Comparison of ENCODE assay signal across 2 cellular contexts in the genomic region with DNA sequence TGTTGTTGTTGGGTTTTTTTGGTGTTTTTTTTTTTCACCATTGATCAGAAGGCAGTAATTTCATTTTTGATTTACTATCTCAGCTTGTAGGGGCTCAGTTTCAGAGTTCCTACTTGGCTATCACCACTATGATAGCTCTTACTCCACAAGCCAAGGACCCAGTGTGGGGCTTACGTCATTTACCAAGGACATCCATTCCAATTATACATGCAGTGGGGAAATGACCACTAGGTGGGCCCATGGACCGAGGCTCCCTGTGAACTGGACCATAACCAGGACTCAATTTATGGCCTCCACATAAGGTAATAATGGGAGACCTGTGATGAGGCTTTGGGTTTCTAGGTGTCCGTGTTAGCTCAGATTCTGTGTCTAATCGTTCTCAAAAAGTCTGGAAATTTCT.
TF ChIP-seq lines count a peak whose summit lies in the region.

No MANE protein-coding gene starts in this region.

TF ChIP-seq in A549, 52 proteins besides CTCF, POLR2A, EP300 and RAD21 (continued from another document):
- TF ChIP-seq, protein P1, sequence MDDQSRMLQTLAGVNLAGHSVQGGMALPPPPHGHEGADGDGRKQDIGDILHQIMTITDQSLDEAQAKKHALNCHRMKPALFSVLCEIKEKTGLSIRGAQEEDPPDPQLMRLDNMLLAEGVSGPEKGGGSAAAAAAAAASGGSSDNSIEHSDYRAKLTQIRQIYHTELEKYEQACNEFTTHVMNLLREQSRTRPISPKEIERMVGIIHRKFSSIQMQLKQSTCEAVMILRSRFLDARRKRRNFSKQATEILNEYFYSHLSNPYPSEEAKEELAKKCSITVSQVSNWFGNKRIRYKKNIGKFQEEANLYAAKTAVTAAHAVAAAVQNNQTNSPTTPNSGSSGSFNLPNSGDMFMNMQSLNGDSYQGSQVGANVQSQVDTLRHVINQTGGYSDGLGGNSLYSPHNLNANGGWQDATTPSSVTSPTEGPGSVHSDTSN (IDR thresholded peaks at IDR 0.05) = no peak
- no peak for TF ChIP-seq KDM5A (IDR thresholded peaks at IDR 0.05)
- no peak for TF ChIP-seq KDM1A (IDR thresholded peaks at IDR 0.05; ENCODE audit: low read depth)
- no peak for TF ChIP-seq MAFK (IDR thresholded peaks at IDR 0.05; ENCODE audit: partially characterized antibody)
- TF ChIP-seq ESRRA (IDR thresholded peaks at IDR 0.05; ENCODE audit: borderline replicate concordance, low read length) = no peak
- TF ChIP-seq RARB (CRISPR knock-in tag; IDR thresholded peaks at IDR 0.05) = no peak
- TF ChIP-seq, protein P2, sequence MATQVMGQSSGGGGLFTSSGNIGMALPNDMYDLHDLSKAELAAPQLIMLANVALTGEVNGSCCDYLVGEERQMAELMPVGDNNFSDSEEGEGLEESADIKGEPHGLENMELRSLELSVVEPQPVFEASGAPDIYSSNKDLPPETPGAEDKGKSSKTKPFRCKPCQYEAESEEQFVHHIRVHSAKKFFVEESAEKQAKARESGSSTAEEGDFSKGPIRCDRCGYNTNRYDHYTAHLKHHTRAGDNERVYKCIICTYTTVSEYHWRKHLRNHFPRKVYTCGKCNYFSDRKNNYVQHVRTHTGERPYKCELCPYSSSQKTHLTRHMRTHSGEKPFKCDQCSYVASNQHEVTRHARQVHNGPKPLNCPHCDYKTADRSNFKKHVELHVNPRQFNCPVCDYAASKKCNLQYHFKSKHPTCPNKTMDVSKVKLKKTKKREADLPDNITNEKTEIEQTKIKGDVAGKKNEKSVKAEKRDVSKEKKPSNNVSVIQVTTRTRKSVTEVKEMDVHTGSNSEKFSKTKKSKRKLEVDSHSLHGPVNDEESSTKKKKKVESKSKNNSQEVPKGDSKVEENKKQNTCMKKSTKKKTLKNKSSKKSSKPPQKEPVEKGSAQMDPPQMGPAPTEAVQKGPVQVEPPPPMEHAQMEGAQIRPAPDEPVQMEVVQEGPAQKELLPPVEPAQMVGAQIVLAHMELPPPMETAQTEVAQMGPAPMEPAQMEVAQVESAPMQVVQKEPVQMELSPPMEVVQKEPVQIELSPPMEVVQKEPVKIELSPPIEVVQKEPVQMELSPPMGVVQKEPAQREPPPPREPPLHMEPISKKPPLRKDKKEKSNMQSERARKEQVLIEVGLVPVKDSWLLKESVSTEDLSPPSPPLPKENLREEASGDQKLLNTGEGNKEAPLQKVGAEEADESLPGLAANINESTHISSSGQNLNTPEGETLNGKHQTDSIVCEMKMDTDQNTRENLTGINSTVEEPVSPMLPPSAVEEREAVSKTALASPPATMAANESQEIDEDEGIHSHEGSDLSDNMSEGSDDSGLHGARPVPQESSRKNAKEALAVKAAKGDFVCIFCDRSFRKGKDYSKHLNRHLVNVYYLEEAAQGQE (IDR thresholded peaks at IDR 0.05) = no peak
- TF ChIP-seq PHF8 (IDR thresholded peaks at IDR 0.05; ENCODE audit: borderline replicate concordance, low read depth) = no peak
- no peak for TF ChIP-seq TP53 (CRISPR knock-in tag; IDR thresholded peaks at IDR 0.05)
- TF ChIP-seq POLR2AphosphoS2 (conservative IDR thresholded peaks at IDR 0.05; ENCODE audit: low read length) = no peak
- no peak for TF ChIP-seq MYC (IDR thresholded peaks at IDR 0.05; ENCODE audit: borderline replicate concordance, low read length)
- TF ChIP-seq, protein P3, sequence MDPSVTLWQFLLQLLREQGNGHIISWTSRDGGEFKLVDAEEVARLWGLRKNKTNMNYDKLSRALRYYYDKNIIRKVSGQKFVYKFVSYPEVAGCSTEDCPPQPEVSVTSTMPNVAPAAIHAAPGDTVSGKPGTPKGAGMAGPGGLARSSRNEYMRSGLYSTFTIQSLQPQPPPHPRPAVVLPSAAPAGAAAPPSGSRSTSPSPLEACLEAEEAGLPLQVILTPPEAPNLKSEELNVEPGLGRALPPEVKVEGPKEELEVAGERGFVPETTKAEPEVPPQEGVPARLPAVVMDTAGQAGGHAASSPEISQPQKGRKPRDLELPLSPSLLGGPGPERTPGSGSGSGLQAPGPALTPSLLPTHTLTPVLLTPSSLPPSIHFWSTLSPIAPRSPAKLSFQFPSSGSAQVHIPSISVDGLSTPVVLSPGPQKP (IDR thresholded peaks at IDR 0.05; ENCODE audit: low read depth, low read length) = no peak
- TF ChIP-seq RFX5 (IDR thresholded peaks at IDR 0.05) = no peak
- no peak for TF ChIP-seq CEBPB (IDR thresholded peaks at IDR 0.05)
- no peak for TF ChIP-seq NFE2L2 (conservative IDR thresholded peaks at IDR 0.05; ENCODE audit: low read length)
- TF ChIP-seq, protein P4, sequence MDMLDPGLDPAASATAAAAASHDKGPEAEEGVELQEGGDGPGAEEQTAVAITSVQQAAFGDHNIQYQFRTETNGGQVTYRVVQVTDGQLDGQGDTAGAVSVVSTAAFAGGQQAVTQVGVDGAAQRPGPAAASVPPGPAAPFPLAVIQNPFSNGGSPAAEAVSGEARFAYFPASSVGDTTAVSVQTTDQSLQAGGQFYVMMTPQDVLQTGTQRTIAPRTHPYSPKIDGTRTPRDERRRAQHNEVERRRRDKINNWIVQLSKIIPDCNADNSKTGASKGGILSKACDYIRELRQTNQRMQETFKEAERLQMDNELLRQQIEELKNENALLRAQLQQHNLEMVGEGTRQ (IDR thresholded peaks at IDR 0.05) = no peak

TF ChIP-seq in HCT116, 20 proteins besides CTCF, POLR2A, EP300 and RAD21:
- TF ChIP-seq, protein P5, sequence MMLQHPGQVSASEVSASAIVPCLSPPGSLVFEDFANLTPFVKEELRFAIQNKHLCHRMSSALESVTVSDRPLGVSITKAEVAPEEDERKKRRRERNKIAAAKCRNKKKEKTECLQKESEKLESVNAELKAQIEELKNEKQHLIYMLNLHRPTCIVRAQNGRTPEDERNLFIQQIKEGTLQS (IDR thresholded peaks at IDR 0.05) = no peak
- TF ChIP-seq EZH2 (IDR thresholded peaks at IDR 0.05) = no peak
- TF ChIP-seq POLR2AphosphoS5 (IDR thresholded peaks at IDR 0.05; ENCODE audit: low read depth, low read length) = no peak
- TF ChIP-seq, protein P6, sequence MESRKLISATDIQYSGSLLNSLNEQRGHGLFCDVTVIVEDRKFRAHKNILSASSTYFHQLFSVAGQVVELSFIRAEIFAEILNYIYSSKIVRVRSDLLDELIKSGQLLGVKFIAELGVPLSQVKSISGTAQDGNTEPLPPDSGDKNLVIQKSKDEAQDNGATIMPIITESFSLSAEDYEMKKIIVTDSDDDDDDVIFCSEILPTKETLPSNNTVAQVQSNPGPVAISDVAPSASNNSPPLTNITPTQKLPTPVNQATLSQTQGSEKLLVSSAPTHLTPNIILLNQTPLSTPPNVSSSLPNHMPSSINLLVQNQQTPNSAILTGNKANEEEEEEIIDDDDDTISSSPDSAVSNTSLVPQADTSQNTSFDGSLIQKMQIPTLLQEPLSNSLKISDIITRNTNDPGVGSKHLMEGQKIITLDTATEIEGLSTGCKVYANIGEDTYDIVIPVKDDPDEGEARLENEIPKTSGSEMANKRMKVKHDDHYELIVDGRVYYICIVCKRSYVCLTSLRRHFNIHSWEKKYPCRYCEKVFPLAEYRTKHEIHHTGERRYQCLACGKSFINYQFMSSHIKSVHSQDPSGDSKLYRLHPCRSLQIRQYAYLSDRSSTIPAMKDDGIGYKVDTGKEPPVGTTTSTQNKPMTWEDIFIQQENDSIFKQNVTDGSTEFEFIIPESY (IDR thresholded peaks at IDR 0.05; ENCODE audit: extremely low read depth, insufficient replicate concordance, low read length) = no peak
- TF ChIP-seq YY1 (IDR thresholded peaks at IDR 0.05; ENCODE audit: extremely low read depth, insufficient replicate concordance, low read depth, low read length) = no peak
- TF ChIP-seq, protein P2 (IDR thresholded peaks at IDR 0.05; ENCODE audit: low read depth) = no peak
- TF ChIP-seq SIN3A (IDR thresholded peaks at IDR 0.05; ENCODE audit: low read depth) = no peak
- no peak for TF ChIP-seq JUND (IDR thresholded peaks at IDR 0.05)
- TF ChIP-seq, protein P7, sequence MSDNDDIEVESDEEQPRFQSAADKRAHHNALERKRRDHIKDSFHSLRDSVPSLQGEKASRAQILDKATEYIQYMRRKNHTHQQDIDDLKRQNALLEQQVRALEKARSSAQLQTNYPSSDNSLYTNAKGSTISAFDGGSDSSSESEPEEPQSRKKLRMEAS (IDR thresholded peaks at IDR 0.05) = no peak
- TF ChIP-seq CBX3 (IDR thresholded peaks at IDR 0.05; ENCODE audit: low read depth) = no peak
- no peak for TF ChIP-seq FOSL1 (IDR thresholded peaks at IDR 0.05; ENCODE audit: low read depth)
- no peak for TF ChIP-seq ZFX (IDR thresholded peaks at IDR 0.05)
- no peak for TF ChIP-seq EGR1 (IDR thresholded peaks at IDR 0.05; ENCODE audit: low read depth)
- no peak for TF ChIP-seq SP1 (IDR thresholded peaks at IDR 0.05; ENCODE audit: low read depth)
- TF ChIP-seq ELF1 (IDR thresholded peaks at IDR 0.05; ENCODE audit: borderline replicate concordance, low read depth) = no peak
- no peak for TF ChIP-seq ZNF274 (IDR thresholded peaks at IDR 0.05; ENCODE audit: low read depth, low read length)
- TF ChIP-seq TCF7L2 (IDR thresholded peaks at IDR 0.05; ENCODE audit: borderline replicate concordance, extremely low read depth, insufficient read depth, insufficient read length) = no peak
- TF ChIP-seq CEBPB (IDR thresholded peaks at IDR 0.05; ENCODE audit: low read depth) = no peak
